Comparison of ENCODE assay signal across 2 cellular contexts in the genomic region with DNA sequence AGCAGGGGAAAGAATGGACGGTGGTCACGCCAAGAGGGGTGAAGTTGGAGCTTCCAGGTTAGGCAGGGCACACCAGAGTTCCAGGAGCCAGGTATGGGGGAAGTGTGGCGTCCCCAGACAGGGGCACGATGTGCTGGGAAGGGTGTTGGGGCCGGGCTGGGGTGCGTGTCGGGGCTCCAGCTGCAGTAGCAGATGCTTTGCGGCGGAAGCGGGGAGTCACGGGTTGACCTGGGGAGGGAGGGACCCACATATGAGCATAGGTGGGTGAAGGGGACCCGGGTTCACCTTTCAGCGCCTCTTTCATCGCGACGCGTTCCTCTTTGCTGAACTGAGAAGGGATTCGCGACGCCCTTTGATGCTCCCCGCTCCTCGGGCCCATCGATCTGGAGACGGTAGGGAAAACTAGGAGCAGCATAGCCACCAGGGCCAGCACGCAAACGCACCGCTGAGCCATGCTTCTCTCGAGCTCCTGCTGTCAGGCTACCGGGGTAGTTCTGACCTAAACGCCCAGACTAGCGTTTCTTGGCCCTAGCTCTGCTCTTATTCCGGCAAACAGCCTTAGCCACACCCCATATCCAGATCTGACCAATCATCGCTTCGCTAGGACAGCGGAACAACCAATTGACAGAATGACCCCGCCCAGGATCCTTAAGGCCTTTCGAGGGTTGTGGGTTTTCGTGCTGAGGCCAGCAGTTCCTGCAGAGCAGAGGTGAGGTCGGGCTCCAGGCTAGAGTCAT.
TF ChIP-seq lines count a peak whose summit lies in the region.

A gene with protein sequence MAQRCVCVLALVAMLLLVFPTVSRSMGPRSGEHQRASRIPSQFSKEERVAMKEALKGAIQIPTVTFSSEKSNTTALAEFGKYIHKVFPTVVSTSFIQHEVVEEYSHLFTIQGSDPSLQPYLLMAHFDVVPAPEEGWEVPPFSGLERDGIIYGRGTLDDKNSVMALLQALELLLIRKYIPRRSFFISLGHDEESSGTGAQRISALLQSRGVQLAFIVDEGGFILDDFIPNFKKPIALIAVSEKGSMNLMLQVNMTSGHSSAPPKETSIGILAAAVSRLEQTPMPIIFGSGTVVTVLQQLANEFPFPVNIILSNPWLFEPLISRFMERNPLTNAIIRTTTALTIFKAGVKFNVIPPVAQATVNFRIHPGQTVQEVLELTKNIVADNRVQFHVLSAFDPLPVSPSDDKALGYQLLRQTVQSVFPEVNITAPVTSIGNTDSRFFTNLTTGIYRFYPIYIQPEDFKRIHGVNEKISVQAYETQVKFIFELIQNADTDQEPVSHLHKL (minus strand): TSS at position 514 of the 737 bp plus-strand sequence. CDS start 60 bp downstream, at position 454.

TF ChIP-seq in liver, 16 proteins besides CTCF, POLR2A, EP300 and RAD21:
- TF ChIP-seq SP1 (IDR thresholded peaks at IDR 0.05), result peak; percentile 19
- peak in 1 of 2 donors; percentile 32 for TF ChIP-seq RXRA (IDR thresholded peaks at IDR 0.05)
- TF ChIP-seq, protein P1, sequence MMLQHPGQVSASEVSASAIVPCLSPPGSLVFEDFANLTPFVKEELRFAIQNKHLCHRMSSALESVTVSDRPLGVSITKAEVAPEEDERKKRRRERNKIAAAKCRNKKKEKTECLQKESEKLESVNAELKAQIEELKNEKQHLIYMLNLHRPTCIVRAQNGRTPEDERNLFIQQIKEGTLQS (IDR thresholded peaks at IDR 0.05), result no peak
- no peak for TF ChIP-seq GABPA (IDR thresholded peaks at IDR 0.05 in 1 of 2, conservative IDR thresholded peaks at IDR 0.05 in 1 of 2)
- peak; percentile 67 for TF ChIP-seq NR2F2 (IDR thresholded peaks at IDR 0.05)

TF ChIP-seq in HepG2, 621 proteins besides CTCF, POLR2A, EP300 and RAD21:
- TF ChIP-seq PRPF4 (IDR thresholded peaks at IDR 0.05; ENCODE audit: low read depth, low read length, poor library complexity, severe bottlenecking) (no peak), IKZF1 (IDR thresholded peaks at IDR 0.05) (no peak), ATAD3A (CRISPR knock-in tag; IDR thresholded peaks at IDR 0.05) (no peak), ZNF124 (CRISPR knock-in tag; IDR thresholded peaks at IDR 0.05) (no peak), ARNT (IDR thresholded peaks at IDR 0.05) (no peak)
- TF ChIP-seq, protein P2, sequence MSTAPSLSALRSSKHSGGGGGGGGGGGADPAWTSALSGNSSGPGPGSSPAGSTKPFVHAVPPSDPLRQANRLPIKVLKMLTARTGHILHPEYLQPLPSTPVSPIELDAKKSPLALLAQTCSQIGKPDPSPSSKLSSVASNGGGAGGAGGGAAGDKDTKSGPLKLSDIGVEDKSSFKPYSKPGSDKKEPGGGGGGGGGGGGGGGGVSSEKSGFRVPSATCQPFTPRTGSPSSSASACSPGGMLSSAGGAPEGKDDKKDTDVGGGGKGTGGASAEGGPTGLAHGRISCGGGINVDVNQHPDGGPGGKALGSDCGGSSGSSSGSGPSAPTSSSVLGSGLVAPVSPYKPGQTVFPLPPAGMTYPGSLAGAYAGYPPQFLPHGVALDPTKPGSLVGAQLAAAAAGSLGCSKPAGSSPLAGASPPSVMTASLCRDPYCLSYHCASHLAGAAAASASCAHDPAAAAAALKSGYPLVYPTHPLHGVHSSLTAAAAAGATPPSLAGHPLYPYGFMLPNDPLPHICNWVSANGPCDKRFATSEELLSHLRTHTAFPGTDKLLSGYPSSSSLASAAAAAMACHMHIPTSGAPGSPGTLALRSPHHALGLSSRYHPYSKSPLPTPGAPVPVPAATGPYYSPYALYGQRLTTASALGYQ (CRISPR knock-in tag; IDR thresholded peaks at IDR 0.05), result no peak
- TF ChIP-seq, protein P3, sequence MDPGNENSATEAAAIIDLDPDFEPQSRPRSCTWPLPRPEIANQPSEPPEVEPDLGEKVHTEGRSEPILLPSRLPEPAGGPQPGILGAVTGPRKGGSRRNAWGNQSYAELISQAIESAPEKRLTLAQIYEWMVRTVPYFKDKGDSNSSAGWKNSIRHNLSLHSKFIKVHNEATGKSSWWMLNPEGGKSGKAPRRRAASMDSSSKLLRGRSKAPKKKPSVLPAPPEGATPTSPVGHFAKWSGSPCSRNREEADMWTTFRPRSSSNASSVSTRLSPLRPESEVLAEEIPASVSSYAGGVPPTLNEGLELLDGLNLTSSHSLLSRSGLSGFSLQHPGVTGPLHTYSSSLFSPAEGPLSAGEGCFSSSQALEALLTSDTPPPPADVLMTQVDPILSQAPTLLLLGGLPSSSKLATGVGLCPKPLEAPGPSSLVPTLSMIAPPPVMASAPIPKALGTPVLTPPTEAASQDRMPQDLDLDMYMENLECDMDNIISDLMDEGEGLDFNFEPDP (CRISPR knock-in tag; conservative IDR thresholded peaks at IDR 0.05), result no peak
